ENCODE assay signal across 19 cellular contexts in genomic region chr4:23038626-23039245, GRCh38.
"Had no signal": no experiment of that assay in that cellular context is flagged by ENCODE, and none has a peak within 500 bp of the region (broad histone marks: within the 10 kb centered on the region; RNA-seq: fewer than 3 reads in every experiment).

No MANE protein-coding gene starts in this region.

- H3K27ac ChIP-seq: foreskin keratinocyte, pancreas, sigmoid colon had no signal

- ATAC-seq: activated naive CD8-positive, alpha-beta T cell treated with anti-CD3 and anti-CD28 coated beads, Interleukin-2, amount 50 U/mL, for 24 hours; activated T-helper 17 cell treated with anti-CD3 and anti-CD28 coated beads, Interleukin-2, amount 50 U/mL, for 72 hours; left cardiac atrium; naive thymus-derived CD4-positive, alpha-beta T cell; pancreas; stimulated activated memory B cell treated with anti-CD40 and anti-IgM and Interleukin-4, amounts not matched to agents 10 μg/mL and 1 μg/mL and 100 μg/mL, for 72 hours had no signal

- H3K4me3 ChIP-seq: lung, pancreas, sigmoid colon had no signal

- H3K4me1 ChIP-seq: pancreas, sigmoid colon had no signal

- H3K36me3 ChIP-seq: pancreas, sigmoid colon had no signal

- H3K9me3 ChIP-seq: pancreas, sigmoid colon had no signal

- H3K27me3 ChIP-seq: foreskin keratinocyte, pancreas, sigmoid colon had no signal

- DNase-seq: activated CD4-positive, alpha-beta T cell treated with anti-CD3 and anti-CD28 coated beads for 1 hour; activated CD4-positive, alpha-beta T cell treated with anti-CD3 and anti-CD28 coated beads, Interleukin-2, amount 50 U/mL, for 4 hours; activated naive CD4-positive, alpha-beta T cell treated with anti-CD3 and anti-CD28 coated beads for 36 hours; activated naive CD8-positive, alpha-beta T cell treated with anti-CD3 and anti-CD28 coated beads, Interleukin-2, amount 50 U/mL, for 24 hours; activated T-cell treated with anti-CD3 and anti-CD28 coated beads for 4 hours; aorta; cortex of kidney; effector CD4-positive, alpha-beta T cell; foreskin keratinocyte; left cardiac atrium; naive thymus-derived CD4-positive, alpha-beta T cell; pancreas; sigmoid colon; stimulated activated CD4-positive, alpha-beta T cell treated with anti-CD3 and anti-CD28 coated beads, Interleukin-12 subunit alpha, Interleukin-12 subunit beta, amount 100 ng/mL, for 4 hours; stimulated activated CD4-positive, alpha-beta T cell treated with anti-CD3 and anti-CD28 coated beads, Interleukin-2, amount 100 ng/mL, for 48 hours; T1000 had no signal
